ENCODE assay signal across 8 cellular contexts in genomic region chr3:133211449-133211848, GRCh38.
A peak's percentile ranks its signal among the peaks of the same experiment; 100 is the strongest.
DNase-seq lines count a peak whose midpoint lies in the region; ATAC-seq and TF ChIP-seq lines count a peak whose summit lies in the region.

No MANE protein-coding gene starts in this region.

- peaks cover 43% of the 10 kb centered on the region for H3K27me3 Mint-ChIP-seq in Calu3 (ENCODE audit: unreplicated experiment)

- H3K27ac Mint-ChIP-seq in Calu3 (ENCODE audit: unreplicated experiment), result no peak overlapping the region

- intact Hi-C loops in Calu3 (cut with micrococcal nuclease; ENCODE audit: unreplicated experiment), result no loop called here

- no peak overlapping the region for H3K4me3 Mint-ChIP-seq in Calu3 (ENCODE audit: low read depth, unreplicated experiment)

- CTCF ChIA-PET in Calu3 (lab: Charles Lee), result no interaction called here

- TF ChIP-seq CTCF in Calu3 (IDR thresholded peaks at IDR 0.05; ENCODE audit: unreplicated experiment), result no peak

- H3K4me1 Mint-ChIP-seq in Calu3 (ENCODE audit: low read depth, unreplicated experiment), result no peaks in the 10 kb centered on the region

- ATAC-seq in GM18868 (IDR thresholded peaks at IDR 0.05; ENCODE audit: unreplicated experiment) (peak; percentile 95), HG02759 (IDR thresholded peaks at IDR 0.05; ENCODE audit: unreplicated experiment) (peak; percentile 92)

- DNase-seq in NCI-H1436 (lab: John Stamatoyannopoulos, UW) (peak; percentile 76), kidney tubule cell (ENCODE audit: low spot score) (peak; percentile 2), ACHN (no peak), Calu3 (no peak)
- DNase-seq in activated CD4-positive, CD25-positive, alpha-beta regulatory T cell treated with anti-CD3 and anti-CD28 coated beads, Interleukin-2, amount 50 U/mL, for 72 hours, result no peak
- no peak for DNase-seq in activated CD4-positive, CD25-positive, alpha-beta regulatory T cell (lab: John Stamatoyannopoulos, UW)

- H3K36me3 Mint-ChIP-seq in Calu3 (ENCODE audit: insufficient read depth, unreplicated experiment), result no peaks in the 10 kb centered on the region

- in situ Hi-C loops in ACHN (cut with HindIII; ENCODE audit: low pct_ligation_motif_present, low pct_unique_long_range_greater_than_20kb, low sequenced_read_pairs), result no loop called here

- BruUV-seq in Calu3 (replicated peaks; lab: Mats Ljungman, UMichigan), result no TSS peak

- H3K9me3 Mint-ChIP-seq in Calu3 (ENCODE audit: low read depth, unreplicated experiment), result no peaks in the 10 kb centered on the region

Comparison
In these comparisons a context has a peak if more than half of its experiments do, and no peak if none do; other contexts are left out.
1. DNase-seq: peak in NCI-H1436 (single experiment) and kidney tubule cell (single experiment); none in activated CD4-positive, CD25-positive, alpha-beta regulatory T cell treated with anti-CD3 and anti-CD28 coated beads, Interleukin-2, amount 50 U/mL, for 72 hours (single experiment), ACHN (single experiment), Calu3 (single experiment) and activated CD4-positive, CD25-positive, alpha-beta regulatory T cell (0 of 4).